23 cellular contexts compared by ENCODE assay signal in the genomic region with DNA sequence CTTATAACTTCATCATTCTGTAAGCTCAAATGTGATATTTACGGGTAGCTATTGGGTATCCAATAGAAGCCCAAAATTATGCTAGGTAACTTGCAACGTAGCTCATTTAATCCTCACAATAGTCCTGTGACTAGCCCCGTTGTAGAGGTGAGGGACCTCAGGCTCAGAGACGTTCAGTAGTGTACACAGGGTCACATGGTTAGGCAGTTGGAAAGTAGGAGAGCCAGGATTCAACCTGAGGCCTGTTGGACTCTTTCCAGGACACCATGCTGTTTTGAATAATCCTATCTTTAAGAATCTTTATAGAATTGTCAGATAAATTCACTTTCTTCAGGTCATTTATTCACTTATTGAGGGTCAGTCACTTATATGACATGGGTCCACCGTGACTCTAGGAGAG. TPM values are rescaled to one million over a fixed set of nuclear protein-coding genes. Genes with fewer than 3 reads are reported as not detected.
DNase-seq lines count a peak whose midpoint lies in the region; ATAC-seq and TF ChIP-seq lines count a peak whose summit lies in the region.
"Had no signal": no experiment of that assay in that cellular context is flagged by ENCODE, and none has a peak within 500 bp of the region (broad histone marks: within the 10 kb centered on the region; RNA-seq: fewer than 3 reads in every experiment).

No MANE protein-coding gene starts in this region.

- CTCF ChIA-PET in SK-N-SH (lab: Yijun Ruan, JAX), result interaction anchor here (1.1 to 2.0 kb wide), 4 partner anchors 9 to 15 kb away, joined by 3 to 9 read pairs (median 6); partner anchors contain the start of gene ELOVL2

- no peaks in the 10 kb centered on the region for H3K9me2 ChIP-seq in SK-N-SH

- no peak for ATAC-seq in HG02588 (IDR thresholded peaks at IDR 0.05; ENCODE audit: unreplicated experiment)
- no peak for ATAC-seq in stimulated activated memory B cell treated with anti-CD40 and anti-IgM and Interleukin-4, amounts not matched to agents 10 μg/mL and 1 μg/mL and 100 μg/mL, for 72 hours
- ATAC-seq: A549, GM23338, HCT116 had no signal

- no peak overlapping the region for H3K4me2 ChIP-seq in SK-N-SH
- H3K4me2 ChIP-seq: A549; BLaER1 treated with 17β-estradiol and CSF1 and Interleukin-3, amounts not matched to agents 10 nM and 100 nM; GM23338 had no signal

- WGBS in liver, result 51% methylated on average over 5 of the region's 5 CpGs
- WGBS in SK-N-SH (ENCODE audit: low lambda C conversion rate), result 64% methylated on average over 5 of the region's 5 CpGs

- no peaks in the 10 kb centered on the region for H4K20me1 ChIP-seq in SK-N-SH (ENCODE audit: insufficient read depth)
- H4K20me1 ChIP-seq: BLaER1 treated with 17β-estradiol and CSF1 and Interleukin-3, amounts not matched to agents 10 nM and 100 nM had no signal

- no peak overlapping the region for H3K4me3 ChIP-seq in liver (ENCODE audit: low read depth in 1 of 3, low read length in 3 of 3)
- H3K4me3 ChIP-seq in SK-N-SH (ENCODE audit: low read depth in 2 of 2, low read length in 1 of 2), result no peak overlapping the region
- H3K4me3 ChIP-seq: A549; BLaER1 treated with 17β-estradiol and CSF1 and Interleukin-3, amounts not matched to agents 10 nM and 100 nM; GM23338 had no signal

- no peaks in the 10 kb centered on the region for H3K79me2 ChIP-seq in SK-N-SH (ENCODE audit: insufficient read depth)

- no peak overlapping the region for H3K4me3 Mint-ChIP-seq in stimulated activated memory B cell treated with anti-CD40 and anti-IgM and Interleukin-4, amounts not matched to agents 10 μg/mL and 1 μg/mL and 100 μg/mL, for 72 hours
- H3K4me3 Mint-ChIP-seq: CD4-positive, alpha-beta memory T cell; GM23338; H9 had no signal

- H3K9ac ChIP-seq in liver (ENCODE audit: low read depth in 1 of 2, low read length in 2 of 2), result no peak overlapping the region
- H3K9ac ChIP-seq in SK-N-SH, result no peak overlapping the region
- H3K9ac ChIP-seq: BLaER1 treated with 17β-estradiol and CSF1 and Interleukin-3, amounts not matched to agents 10 nM and 100 nM had no signal

- H3K27me3 ChIP-seq in liver (ENCODE audit: control insufficient read depth in 4 of 4, insufficient read depth in 4 of 4, low read length in 3 of 4) (no peaks in the 10 kb centered on the region), SK-N-SH (ENCODE audit: insufficient read depth) (no peaks in the 10 kb centered on the region)
- H3K27me3 ChIP-seq: BLaER1 treated with 17β-estradiol and CSF1 and Interleukin-3, amounts not matched to agents 10 nM and 100 nM had no signal

- TF ChIP-seq CTCF in C4-2B (conservative IDR thresholded peaks at IDR 0.05) (no peak), VCaP (conservative IDR thresholded peaks at IDR 0.05) (no peak), liver (IDR thresholded peaks at IDR 0.05; ENCODE audit: low read depth, low read length, missing input control) (no peak), SK-N-SH (IDR thresholded peaks at IDR 0.05) (no peak)

- no peaks in the 10 kb centered on the region for H3K36me3 Mint-ChIP-seq in stimulated activated memory B cell treated with anti-CD40 and anti-IgM and Interleukin-4, amounts not matched to agents 10 μg/mL and 1 μg/mL and 100 μg/mL, for 72 hours
- H3K36me3 Mint-ChIP-seq: CD4-positive, alpha-beta memory T cell had no signal

- TF ChIP-seq RAD21 in liver (IDR thresholded peaks at IDR 0.05), result peak; percentile 25 to 27
- TF ChIP-seq RAD21 in SK-N-SH (IDR thresholded peaks at IDR 0.05; ENCODE audit: low read length), result no peak

- TF ChIP-seq EP300 in SK-N-SH (IDR thresholded peaks at IDR 0.05; ENCODE audit: borderline replicate concordance in 1 of 2, low read depth in 1 of 2, low read length in 1 of 2), result no peak

- H3K4me1 Mint-ChIP-seq in stimulated activated memory B cell treated with anti-CD40 and anti-IgM and Interleukin-4, amounts not matched to agents 10 μg/mL and 1 μg/mL and 100 μg/mL, for 72 hours, result no peaks in the 10 kb centered on the region
- H3K4me1 Mint-ChIP-seq: CD4-positive, alpha-beta memory T cell; GM23338; H9 had no signal

- H3K27ac Mint-ChIP-seq in stimulated activated memory B cell treated with anti-CD40 and anti-IgM and Interleukin-4, amounts not matched to agents 10 μg/mL and 1 μg/mL and 100 μg/mL, for 72 hours, result no peak overlapping the region
- H3K27ac Mint-ChIP-seq: CD4-positive, alpha-beta memory T cell; GM23338; H9 had no signal

- H3K4me1 ChIP-seq in liver (ENCODE audit: control insufficient read depth in 4 of 4, insufficient read depth in 4 of 4, low read length in 3 of 4) (peaks cover 9 to 44% (median 37%) of the 10 kb centered on the region in 4 donors), SK-N-SH (ENCODE audit: control insufficient read depth in 1 of 2, insufficient read depth in 2 of 2, low read depth in 1 of 2, low read length in 1 of 2) (no peaks in the 10 kb centered on the region)
- H3K4me1 ChIP-seq: BE2C had no signal

- H3K27ac ChIP-seq in C4-2B, result peak overlapping the region; percentile 37; the same call in 1 of the 2 replicates
- peak overlapping the region; percentile 82 for H3K27ac ChIP-seq in VCaP
- H3K27ac ChIP-seq in liver (ENCODE audit: low read depth in 1 of 2, low read length in 2 of 2), result peak overlapping the region in 1 of 2 donors; percentile 50
- no peak overlapping the region for H3K27ac ChIP-seq in SK-N-SH (ENCODE audit: low read depth in 2 of 2, low read length in 1 of 2)
- H3K27ac ChIP-seq: A549; BLaER1 treated with 17β-estradiol and CSF1 and Interleukin-3, amounts not matched to agents 10 nM and 100 nM had no signal

- no peak for DNase-seq in SK-N-SH
- DNase-seq: 8988T; ACHN; AML-193; BE2C; Calu3; CD4-positive, alpha-beta memory T cell; COR-L47; DMS53; DMS79 treated with DMSO at 0.1 percent for 48 hours; GF-D8; H9 had no signal

- no peaks in the 10 kb centered on the region for H3F3A ChIP-seq in SK-N-SH (replicated peaks; ENCODE audit: insufficient read depth)

- POLR2A ChIA-PET in SK-N-SH (lab: Yijun Ruan, JAX), result no interaction called here

- H3K27me3 Mint-ChIP-seq in stimulated activated memory B cell treated with anti-CD40 and anti-IgM and Interleukin-4, amounts not matched to agents 10 μg/mL and 1 μg/mL and 100 μg/mL, for 72 hours, result peaks cover 24% of the 10 kb centered on the region

- no peaks in the 10 kb centered on the region for H3K36me3 ChIP-seq in liver (ENCODE audit: control insufficient read depth in 4 of 4, insufficient read depth in 3 of 4, low read depth in 1 of 4, low read length in 3 of 4)
- no peaks in the 10 kb centered on the region for H3K36me3 ChIP-seq in SK-N-SH (replicated peaks in 1 of 2; ENCODE audit: control insufficient read depth in 1 of 2, insufficient read depth in 2 of 2, low read length in 1 of 2)
- H3K36me3 ChIP-seq: BE2C; BLaER1 treated with 17β-estradiol and CSF1 and Interleukin-3, amounts not matched to agents 10 nM and 100 nM had no signal

- H2AFZ ChIP-seq in SK-N-SH (ENCODE audit: low read depth), result no peak overlapping the region
- H2AFZ ChIP-seq: GM23338 had no signal

- H3K9me3 ChIP-seq in liver (ENCODE audit: control insufficient read depth in 4 of 4, low read length in 3 of 4) (no peaks in the 10 kb centered on the region), SK-N-SH (no peaks in the 10 kb centered on the region)
- H3K9me3 ChIP-seq: A549; BE2C; BLaER1 treated with 17β-estradiol and CSF1 and Interleukin-3, amounts not matched to agents 10 nM and 100 nM had no signal

- no peaks in the 10 kb centered on the region for H3K9me3 Mint-ChIP-seq in stimulated activated memory B cell treated with anti-CD40 and anti-IgM and Interleukin-4, amounts not matched to agents 10 μg/mL and 1 μg/mL and 100 μg/mL, for 72 hours
- H3K9me3 Mint-ChIP-seq: GM23338, H9 had no signal

TF ChIP-seq in liver, 16 proteins besides CTCF, POLR2A, EP300 and RAD21 (continues in another document):
- peak; percentile 95 for TF ChIP-seq FOXA2 (IDR thresholded peaks at IDR 0.05)
- TF ChIP-seq FOXA1 (IDR thresholded peaks at IDR 0.05), result peak; percentile 89
- TF ChIP-seq, protein P1, sequence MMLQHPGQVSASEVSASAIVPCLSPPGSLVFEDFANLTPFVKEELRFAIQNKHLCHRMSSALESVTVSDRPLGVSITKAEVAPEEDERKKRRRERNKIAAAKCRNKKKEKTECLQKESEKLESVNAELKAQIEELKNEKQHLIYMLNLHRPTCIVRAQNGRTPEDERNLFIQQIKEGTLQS (IDR thresholded peaks at IDR 0.05), result no peak
- no peak for TF ChIP-seq HNF4G (IDR thresholded peaks at IDR 0.05)
- no peak for TF ChIP-seq NR2F2 (IDR thresholded peaks at IDR 0.05)
- peak; percentile 38 to 52 for TF ChIP-seq JUND (IDR thresholded peaks at IDR 0.05)

TF ChIP-seq in SK-N-SH, 30 proteins besides CTCF, POLR2A, EP300 and RAD21 (continues in another document):
- no peak for TF ChIP-seq ELF1 (IDR thresholded peaks at IDR 0.05)
- TF ChIP-seq, protein P2, sequence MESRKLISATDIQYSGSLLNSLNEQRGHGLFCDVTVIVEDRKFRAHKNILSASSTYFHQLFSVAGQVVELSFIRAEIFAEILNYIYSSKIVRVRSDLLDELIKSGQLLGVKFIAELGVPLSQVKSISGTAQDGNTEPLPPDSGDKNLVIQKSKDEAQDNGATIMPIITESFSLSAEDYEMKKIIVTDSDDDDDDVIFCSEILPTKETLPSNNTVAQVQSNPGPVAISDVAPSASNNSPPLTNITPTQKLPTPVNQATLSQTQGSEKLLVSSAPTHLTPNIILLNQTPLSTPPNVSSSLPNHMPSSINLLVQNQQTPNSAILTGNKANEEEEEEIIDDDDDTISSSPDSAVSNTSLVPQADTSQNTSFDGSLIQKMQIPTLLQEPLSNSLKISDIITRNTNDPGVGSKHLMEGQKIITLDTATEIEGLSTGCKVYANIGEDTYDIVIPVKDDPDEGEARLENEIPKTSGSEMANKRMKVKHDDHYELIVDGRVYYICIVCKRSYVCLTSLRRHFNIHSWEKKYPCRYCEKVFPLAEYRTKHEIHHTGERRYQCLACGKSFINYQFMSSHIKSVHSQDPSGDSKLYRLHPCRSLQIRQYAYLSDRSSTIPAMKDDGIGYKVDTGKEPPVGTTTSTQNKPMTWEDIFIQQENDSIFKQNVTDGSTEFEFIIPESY (IDR thresholded peaks at IDR 0.05; ENCODE audit: borderline replicate concordance, low read depth), result no peak
- no peak for TF ChIP-seq TCF12 (IDR thresholded peaks at IDR 0.05)

RNA-seq across cellular contexts. Expression of gene ELOVL2, which starts 9.2 kb away (rescaled TPM):
- 10 to 100 TPM; 27.8 to 28.5 TPM for total RNA-seq in liver
- 10 to 100 TPM in 1 of 2 donors, 1 to 10 TPM in 1; 7.1 to 16.5 TPM for polyA plus RNA-seq in liver
- polyA plus RNA-seq in SK-N-SH (2012; rRNA removed), result 0.39 and 0.49 TPM in 2 replicates
- polyA plus RNA-seq in SK-N-SH (2012; cell fraction: cytosol; rRNA removed), result 0.62 and 0.75 TPM in 2 replicates
- 0.14 and 0.42 TPM in 2 replicates for polyA plus RNA-seq in SK-N-SH (2012; cell fraction: nucleus; rRNA removed)
- total RNA-seq: CD4-positive, alpha-beta memory T cell had no signal
- polyA plus RNA-seq: CD4-positive, alpha-beta memory T cell had no signal

RNA-seq across cellular contexts. Expression of gene SMIM13, which starts 40.3 kb away (rescaled TPM):
- total RNA-seq in liver, result 1 to 10 TPM; 6.6 to 9.0 TPM
- polyA plus RNA-seq in liver (1 to 10 TPM; 2.8 to 5.0 TPM), SK-N-SH (2012; rRNA removed) (2.1 and 2.7 TPM in 2 replicates)
- polyA plus RNA-seq in SK-N-SH (2012; cell fraction: cytosol; rRNA removed), result 4.1 and 5.4 TPM in 2 replicates
- polyA plus RNA-seq in SK-N-SH (2012; cell fraction: nucleus; rRNA removed), result 0.74 and 1.6 TPM in 2 replicates

RNA-seq across cellular contexts. Expression of gene ERVFRD-1, which starts 58.2 kb away (rescaled TPM):
- total RNA-seq in liver, result under 1 TPM in 1 of 2 donors, not detected in 1; 0.14 TPM
- polyA plus RNA-seq in liver, result under 1 TPM; 0.07 to 0.28 TPM
- not detected in 2 replicates for polyA plus RNA-seq in SK-N-SH (2012; rRNA removed)
- polyA plus RNA-seq in SK-N-SH (2012; cell fraction: cytosol; rRNA removed), result not detected in 2 replicates
- not detected in 2 replicates for polyA plus RNA-seq in SK-N-SH (2012; cell fraction: nucleus; rRNA removed)
- total RNA-seq: Calu3; CD4-positive, alpha-beta memory T cell; Daoy; GM23338; H4; H9 had no signal
- polyA plus RNA-seq: A549 had no signal

Comparison
In these comparisons a context has a peak if more than half of its experiments do, and no peak if none do; other contexts are left out.
1. H3K27ac ChIP-seq: peak in C4-2B (single experiment) and VCaP (single experiment); none in SK-N-SH (0 of 2).